ENCODE assay signal across 27 cellular contexts in the genomic region with DNA sequence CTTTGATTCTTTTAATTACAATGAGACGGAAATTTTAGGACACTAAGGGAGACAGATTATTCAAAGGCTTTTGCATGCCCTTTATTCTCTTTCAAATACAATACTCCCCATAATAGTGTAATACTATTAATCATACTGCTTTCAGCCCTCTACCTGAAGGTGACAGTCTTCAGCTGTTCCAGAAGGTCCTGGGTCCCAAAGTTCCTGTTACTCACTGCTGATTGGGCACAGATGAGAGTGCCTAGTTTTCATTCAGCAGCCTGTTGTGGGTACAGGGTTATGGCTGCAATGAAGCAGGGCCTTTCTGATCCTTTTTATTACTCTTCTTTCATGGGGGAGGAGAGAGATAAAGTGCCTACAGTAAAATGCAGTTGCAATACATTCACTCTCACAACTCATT.
"Had no signal": no experiment of that assay in that cellular context is flagged by ENCODE, and none has a peak within 500 bp of the region (broad histone marks: within the 10 kb centered on the region; RNA-seq: fewer than 3 reads in every experiment).

No MANE protein-coding gene starts in this region.

- H3K36me3 Mint-ChIP-seq: natural killer cell had no signal

- H3K27me3 ChIP-seq: dorsolateral prefrontal cortex, esophagus muscularis mucosa, neutrophil, right lobe of liver, suprapubic skin, transverse colon, upper lobe of right lung, uterus had no signal

- H3K9me3 Mint-ChIP-seq: natural killer cell had no signal

- H3K27ac Mint-ChIP-seq: memory B cell; natural killer cell; progenitor cell of endocrine pancreas; stimulated activated naive CD8-positive, alpha-beta T cell treated with anti-CD3 and anti-CD28 coated beads, Interleukin-15, amount 100 ng/mL, for 72 hours had no signal

- DNase-seq: dorsolateral prefrontal cortex; effector CD4-positive, alpha-beta T cell; hypothalamus; natural killer cell; right lobe of liver; small intestine; stimulated activated CD4-positive, alpha-beta T cell treated with anti-CD3 and anti-CD28 coated beads, Interleukin-15, amount 100 ng/mL, for 24 hours; stimulated activated CD4-positive, alpha-beta T cell treated with anti-CD3 and anti-CD28 coated beads, Interleukin-2, amount 100 ng/mL, for 48 hours; stimulated activated CD8-positive, alpha-beta memory T cell treated with anti-CD3 and anti-CD28 coated beads, Interleukin-4, amount 100 ng/mL, for 48 hours; stimulated activated naive CD4-positive, alpha-beta T cell; stimulated activated naive CD8-positive, alpha-beta T cell treated with anti-CD3 and anti-CD28 coated beads, Interleukin-15, amount 100 ng/mL, for 72 hours; transverse colon; upper lobe of right lung; uterus had no signal

- H3K9me3 ChIP-seq: neutrophil, right lobe of liver, suprapubic skin, transverse colon, upper lobe of right lung, uterus had no signal

- H3K27me3 Mint-ChIP-seq: memory B cell; progenitor cell of endocrine pancreas; stimulated activated naive CD8-positive, alpha-beta T cell treated with anti-CD3 and anti-CD28 coated beads, Interleukin-15, amount 100 ng/mL, for 72 hours had no signal

- H2AFZ ChIP-seq: parathyroid adenoma had no signal

- FAIRE-seq: colon, endothelial cell of umbilical vein, frontal cortex, keratinocyte, small intestine had no signal

- H3K36me3 ChIP-seq: esophagus muscularis mucosa, neutrophil, right lobe of liver, suprapubic skin, transverse colon, upper lobe of right lung, uterus had no signal

- H3K4me1 ChIP-seq: parathyroid adenoma, right lobe of liver, suprapubic skin, transverse colon, upper lobe of right lung, uterus had no signal

- H3K4me1 Mint-ChIP-seq: memory B cell, natural killer cell, neural crest cell had no signal

- H3K4me3 ChIP-seq: dorsolateral prefrontal cortex, esophagus muscularis mucosa, lung, right lobe of liver, suprapubic skin, transverse colon, upper lobe of right lung, uterus had no signal

- H3K9ac ChIP-seq: parathyroid adenoma had no signal

- H3K79me2 ChIP-seq: parathyroid adenoma had no signal

- H3K4me3 Mint-ChIP-seq: memory B cell; natural killer cell; neural crest cell; stimulated activated naive CD8-positive, alpha-beta T cell treated with anti-CD3 and anti-CD28 coated beads, Interleukin-15, amount 100 ng/mL, for 72 hours had no signal

- H3K27ac ChIP-seq: dorsolateral prefrontal cortex, esophagus muscularis mucosa, neutrophil, parathyroid adenoma, right lobe of liver, suprapubic skin, transverse colon, upper lobe of right lung, uterus had no signal

- ATAC-seq: left lobe of liver; natural killer cell; right lobe of liver; stimulated activated naive CD8-positive, alpha-beta T cell treated with anti-CD3 and anti-CD28 coated beads, Interleukin-15, amount 100 ng/mL, for 72 hours; upper lobe of right lung had no signal
